In genomic region chr2:56014075-56014730, GRCh38 we compare ENCODE assay signal across 21 cellular contexts.
DNase-seq lines count a peak whose midpoint lies in the region; ATAC-seq and TF ChIP-seq lines count a peak whose summit lies in the region.
"Had no signal": no experiment of that assay in that cellular context is flagged by ENCODE, and none has a peak within 500 bp of the region (broad histone marks: within the 10 kb centered on the region; RNA-seq: fewer than 3 reads in every experiment).

No MANE protein-coding gene starts in this region.

- TF ChIP-seq CTCF in fibroblast of pulmonary artery (IDR thresholded peaks at IDR 0.05; ENCODE audit: low read length, missing control alignments) (no peak), sigmoid colon (IDR thresholded peaks at IDR 0.05) (no peak), Calu3 (IDR thresholded peaks at IDR 0.05; ENCODE audit: unreplicated experiment) (no peak)

- H3K4me1 ChIP-seq in sigmoid colon: no peaks in the 10 kb centered on the region
- H3K4me1 ChIP-seq: right lobe of liver had no signal

- no peak overlapping the region for H3K4me3 Mint-ChIP-seq in natural killer cell treated with Interleukin-12 subunit alpha and Interleukin-12 subunit beta and Interleukin-15 and Interleukin-18, amount 100 ng/mL, for 72 hours
- H3K4me3 Mint-ChIP-seq in Calu3 (ENCODE audit: low read depth, unreplicated experiment): no peak overlapping the region

- H3K27ac ChIP-seq in sigmoid colon: no peak overlapping the region
- H3K27ac ChIP-seq: esophagus muscularis mucosa, hepatocyte, right lobe of liver, RWPE1, transverse colon had no signal

- 74% methylated on average over 7 of the region's 7 CpGs for WGBS in sigmoid colon, 2 donors

- DNase-seq in ELF-1 (ENCODE audit: low read depth, low spot score) (peak; percentile 15), NCI-H1930 (lab: John Stamatoyannopoulos, UW) (peak; percentile 61 to 63), NOMO-1 treated with DMSO at 0.1 percent for 48 hours (lab: John Stamatoyannopoulos, UW; ENCODE audit: unreplicated experiment) (peak; percentile 65), fibroblast of pulmonary artery (ENCODE audit: low read depth) (peak; percentile 44), sigmoid colon (no peak), Calu3 (no peak)
- DNase-seq in natural killer cell treated with Interleukin-12 subunit alpha and Interleukin-12 subunit beta and Interleukin-15 and Interleukin-18, amount 100 ng/mL, for 72 hours (ENCODE audit: low spot score): no peak
- DNase-seq: activated CD4-positive, alpha-beta T cell treated with anti-CD3 and anti-CD28 coated beads, Interleukin-2, amount 50 U/mL, for 4 hours; AML-193; amniotic stem cell; DND-41; left colon; NCI-H1048; right lobe of liver; stimulated activated CD4-positive, alpha-beta T cell treated with anti-CD3 and anti-CD28 coated beads, Interleukin-4, amount 100 ng/mL, for 1 hour; T-helper 9 cell; transverse colon had no signal

- no peaks in the 10 kb centered on the region for H3K4me1 Mint-ChIP-seq in natural killer cell treated with Interleukin-12 subunit alpha and Interleukin-12 subunit beta and Interleukin-15 and Interleukin-18, amount 100 ng/mL, for 72 hours (ENCODE audit: low read depth in 2 of 2)
- H3K4me1 Mint-ChIP-seq in Calu3 (ENCODE audit: low read depth, unreplicated experiment): no peaks in the 10 kb centered on the region

- no peaks in the 10 kb centered on the region for H3K36me3 Mint-ChIP-seq in natural killer cell treated with Interleukin-12 subunit alpha and Interleukin-12 subunit beta and Interleukin-15 and Interleukin-18, amount 100 ng/mL, for 72 hours
- H3K36me3 Mint-ChIP-seq in Calu3 (ENCODE audit: insufficient read depth, unreplicated experiment): no peaks in the 10 kb centered on the region

- intact Hi-C loops in sigmoid colon (cut with DNase I): no loop called here
- intact Hi-C loops in Calu3 (cut with micrococcal nuclease; ENCODE audit: unreplicated experiment): loop anchor here (10.0 kb wide), 1 partner anchor 121 kb away; no protein-coding TSS in a partner anchor

- no peak for ATAC-seq in HG02973 (IDR thresholded peaks at IDR 0.05; ENCODE audit: unreplicated experiment)
- no peak for ATAC-seq in natural killer cell treated with Interleukin-12 subunit alpha and Interleukin-12 subunit beta and Interleukin-15 and Interleukin-18, amount 100 ng/mL, for 72 hours
- ATAC-seq: left colon, right lobe of liver had no signal

- TF ChIP-seq EP300 in sigmoid colon (IDR thresholded peaks at IDR 0.05): no peak

- CTCF ChIA-PET in Calu3 (lab: Charles Lee): interaction anchor here (0.9 kb wide), 1 partner anchor 38 kb away, joined by 3 read pairs; no protein-coding TSS in a partner anchor

- no peaks in the 10 kb centered on the region for H3K9me3 Mint-ChIP-seq in natural killer cell treated with Interleukin-12 subunit alpha and Interleukin-12 subunit beta and Interleukin-15 and Interleukin-18, amount 100 ng/mL, for 72 hours
- H3K9me3 Mint-ChIP-seq in Calu3 (ENCODE audit: low read depth, unreplicated experiment): no peaks in the 10 kb centered on the region

- no peak overlapping the region for H3K27ac Mint-ChIP-seq in natural killer cell treated with Interleukin-12 subunit alpha and Interleukin-12 subunit beta and Interleukin-15 and Interleukin-18, amount 100 ng/mL, for 72 hours
- H3K27ac Mint-ChIP-seq in Calu3 (ENCODE audit: unreplicated experiment): no peak overlapping the region

- H3K27me3 ChIP-seq in sigmoid colon: no peaks in the 10 kb centered on the region
- H3K27me3 ChIP-seq: esophagus muscularis mucosa, right lobe of liver, transverse colon had no signal

- H3K4me3 ChIP-seq in fibroblast of pulmonary artery (replicated peaks; ENCODE audit: low read depth, low read length): no peak overlapping the region
- H3K4me3 ChIP-seq in sigmoid colon: no peak overlapping the region
- H3K4me3 ChIP-seq: esophagus muscularis mucosa, hepatocyte, right lobe of liver, transverse colon had no signal

- H3K36me3 ChIP-seq in sigmoid colon: no peaks in the 10 kb centered on the region
- H3K36me3 ChIP-seq: esophagus muscularis mucosa, right lobe of liver, transverse colon had no signal

- H3K27me3 Mint-ChIP-seq in natural killer cell treated with Interleukin-12 subunit alpha and Interleukin-12 subunit beta and Interleukin-15 and Interleukin-18, amount 100 ng/mL, for 72 hours: no peaks in the 10 kb centered on the region
- H3K27me3 Mint-ChIP-seq in Calu3 (ENCODE audit: unreplicated experiment): no peaks in the 10 kb centered on the region

- no peaks in the 10 kb centered on the region for H3K9me3 ChIP-seq in sigmoid colon
- H3K9me3 ChIP-seq: esophagus muscularis mucosa, right lobe of liver, transverse colon had no signal

- no TSS peak for BruUV-seq in Calu3 (replicated peaks; lab: Mats Ljungman, UMichigan)

- no peak for TF ChIP-seq POLR2A in sigmoid colon (IDR thresholded peaks at IDR 0.05)

Comparison
In these comparisons a context has a peak if more than half of its experiments do, and no peak if none do; other contexts are left out.
1. DNase-seq: peak in ELF-1 (single experiment), NCI-H1930 (2 of 2), NOMO-1 treated with DMSO at 0.1 percent for 48 hours (single experiment) and fibroblast of pulmonary artery (single experiment); none in natural killer cell treated with Interleukin-12 subunit alpha and Interleukin-12 subunit beta and Interleukin-15 and Interleukin-18, amount 100 ng/mL, for 72 hours (single experiment), sigmoid colon (single experiment) and Calu3 (single experiment).